Comparison of ENCODE assay signal across 11 cellular contexts in genomic region chr19:7930030-7930429, GRCh38. TPM values are rescaled to one million over a fixed set of nuclear protein-coding genes. Genes with fewer than 3 reads are reported as not detected.
DNase-seq lines count a peak whose midpoint lies in the region; FAIRE-seq and TF ChIP-seq lines count a peak whose summit lies in the region.
"Not testable (repeated sequence)": the region's sequence is repeated elsewhere in the genome, so short reads cannot be mapped to it uniquely, and the experiment has no call there.
"Had no signal": no experiment of that assay in that cellular context is flagged by ENCODE, and none has a peak within 500 bp of the region (broad histone marks: within the 10 kb centered on the region; RNA-seq: fewer than 3 reads in every experiment).

No MANE protein-coding gene starts in this region.

- FAIRE-seq in RCC 7860 (lab: Jason Lieb, UNC); kidney (lab: Jason Lieb, UNC): not testable (repeated sequence)

- WGBS in GM23248 (ENCODE audit: low coverage in 1 of 2, low lambda C conversion rate in 2 of 2, missing lambda C conversion rate in 2 of 2), 2 experiments = 88 to 90% methylated on average over 8 to 11 of the region's 11 CpGs
- WGBS in prostate gland = 78% methylated on average over 11 of the region's 11 CpGs

- not testable (repeated sequence) for H3K79me2 ChIP-seq in ACC112 (ENCODE audit: control insufficient read depth, insufficient read depth, low read length, unreplicated experiment); GM23248 (ENCODE audit: insufficient read depth)

- not testable (repeated sequence) for TF ChIP-seq POLR2A in prostate gland (IDR thresholded peaks at IDR 0.05)

- H2AFZ ChIP-seq in ACC112 (ENCODE audit: low read length, unreplicated experiment); GM23248: not testable (repeated sequence)

- H3K9me3 ChIP-seq in GM23248 (ENCODE audit: low read depth); kidney (ENCODE audit: control insufficient read depth in 1 of 2, low read length in 2 of 2); prostate gland; tibial artery: not testable (repeated sequence)

- H3K9ac ChIP-seq in GM23248 = peak overlapping the region; percentile 87
- H3K9ac ChIP-seq in kidney (ENCODE audit: low read length in 2 of 2) = not testable (repeated sequence)

- H3K4me2 ChIP-seq in GM23248 (ENCODE audit: unreplicated experiment) = not testable (repeated sequence)

- not testable (repeated sequence) for TF ChIP-seq CTCF in dorsolateral prefrontal cortex (IDR thresholded peaks at IDR 0.05 in 54 of 56, conservative IDR thresholded peaks at IDR 0.05 in 2 of 56; ENCODE audit: low read depth in 1 of 56, partially characterized antibody in 56 of 56); kidney (IDR thresholded peaks at IDR 0.05; ENCODE audit: borderline replicate concordance, extremely low read depth, insufficient read depth); prostate gland (IDR thresholded peaks at IDR 0.05); tibial artery (IDR thresholded peaks at IDR 0.05)

- intact Hi-C loops in dorsolateral prefrontal cortex (cut with DNase I); kidney (cut with DNase I); prostate gland (cut with DNase I); tibial artery (cut with DNase I; ENCODE audit: low total_unique reads): not testable (repeated sequence)

- H3K9me2 ChIP-seq in GM23248 (ENCODE audit: insufficient read depth) = not testable (repeated sequence)

- H3K27me3 ChIP-seq in ACC112 (ENCODE audit: insufficient read depth, low read length); GM23248 (replicated peaks; ENCODE audit: insufficient read depth); dorsolateral prefrontal cortex; prostate gland (replicated peaks; ENCODE audit: insufficient read depth); tibial artery: not testable (repeated sequence)

- H3F3A ChIP-seq in GM23248 (ENCODE audit: insufficient read depth) = peaks cover 27% of the 10 kb centered on the region

- not testable (repeated sequence) for H3K4me3 ChIP-seq in ACC112 (ENCODE audit: low read depth, low read length); GM23248; dorsolateral prefrontal cortex; kidney (ENCODE audit: low read length in 2 of 2); prostate gland
- H3K4me3 ChIP-seq in tibial artery = peak overlapping the region in 1 of 2 donors; percentile 31

- in situ Hi-C loops in GM23248 (cut with MboI) = not testable (repeated sequence)

- H3K36me3 ChIP-seq in ACC112 (ENCODE audit: insufficient read depth, low read length) = not testable (repeated sequence)
- H3K36me3 ChIP-seq in GM23248 (ENCODE audit: low read depth) (peaks cover 22% of the 10 kb centered on the region; the same call in 1 of the 2 replicates), kidney (ENCODE audit: control insufficient read depth in 1 of 2, insufficient read depth in 2 of 2, low read length in 2 of 2) (peaks cover 24 to 31% of the 10 kb centered on the region in 2 donors), prostate gland (peaks cover 12 to 35% of the 10 kb centered on the region in 2 donors), tibial artery (peaks cover 20 to 45% (median 43%) of the 10 kb centered on the region in 3 donors)

- not testable (repeated sequence) for DNase-seq in GM23248; dorsolateral prefrontal cortex; prostate gland (ENCODE audit: low spot score); tibial artery
- DNase-seq in RCC 7860 (ENCODE audit: low spot score) (peak; percentile 34), kidney (peak; percentile 58)
- DNase-seq in activated effector memory CD4-positive, alpha-beta T cell treated with anti-CD3 and anti-CD28 coated beads, Interleukin-2, amount 50 U/mL, for 16 hours = peak; percentile 65

- H3K27ac ChIP-seq in ACC112 (ENCODE audit: low read depth, low read length) (peak overlapping the region; percentile 91; the same call in 1 of the 2 replicates), GM23248 (peak overlapping the region; percentile 99), dorsolateral prefrontal cortex (peak overlapping the region in 48 of 59 donors; percentile 9 to 93 (median 81)), prostate gland (peak overlapping the region; percentile 90 to 92), tibial artery (peak overlapping the region; percentile 91 to 96)
- H3K27ac ChIP-seq in kidney (ENCODE audit: low read depth in 2 of 2, low read length in 2 of 2) = not testable (repeated sequence)

- H3K4me1 ChIP-seq in ACC112 (ENCODE audit: control insufficient read depth, insufficient read depth, low read length, unreplicated experiment) = peaks cover 18% of the 10 kb centered on the region
- peaks cover 26% of the 10 kb centered on the region for H3K4me1 ChIP-seq in GM23248 (ENCODE audit: insufficient read depth)
- H3K4me1 ChIP-seq in kidney (ENCODE audit: control insufficient read depth in 1 of 2, insufficient read depth in 1 of 2, low read depth in 1 of 2, low read length in 2 of 2) = peaks cover 5 to 20% of the 10 kb centered on the region in 2 donors
- H3K4me1 ChIP-seq in prostate gland (replicated peaks) = peaks cover 17% of the 10 kb centered on the region
- peaks cover 0 to 97% (median 82%) of the 10 kb centered on the region in 4 donors for H3K4me1 ChIP-seq in tibial artery

- not testable (repeated sequence) for H4K20me1 ChIP-seq in GM23248 (ENCODE audit: insufficient read depth)

RNA-seq across cellular contexts. Expression of gene CTXN1, which starts 4.1 kb away (rescaled TPM):
- total RNA-seq in GM23248 (2014; rRNA removed; shearing (Covaris generic)) = 3.5 and 9.0 TPM in 2 replicates
- polyA plus RNA-seq in GM23248 (2016; fragmentation: Nextera tagmentation; extraction: Ambion mirVana) = 3.3 and 3.4 TPM in 2 replicates
- 100 to 1,000 TPM in 78 of 120 experiments, 10 to 100 TPM in 42; 38.0 to 212 (median 112) TPM for total RNA-seq in dorsolateral prefrontal cortex
- total RNA-seq in kidney = 25.9 TPM
- polyA plus RNA-seq in kidney (ENCODE audit: insufficient read depth, low read depth, low replicate concordance) = 8.9 TPM
- 10 to 100 TPM in 1 of 2 donors, 1 to 10 TPM in 1; 5.0 to 37.1 TPM for total RNA-seq in prostate gland
- total RNA-seq: activated CD4-positive, alpha-beta T cell treated with anti-CD3 and anti-CD28 coated beads, Interleukin-2, amount 10 ng/mL, durations not matched to agents 7 days and 5 days had no signal

RNA-seq across cellular contexts. Expression of gene SNAPC2, which starts 9.9 kb away (rescaled TPM):
- total RNA-seq in GM23248 (2014; rRNA removed; shearing (Covaris generic)) = 20.5 and 33.7 TPM in 2 replicates
- polyA plus RNA-seq in GM23248 (2016; fragmentation: Nextera tagmentation; extraction: Ambion mirVana) (47.2 and 49.4 TPM in 2 replicates), kidney (ENCODE audit: insufficient read depth, low read depth, low replicate concordance) (24.3 TPM)
- total RNA-seq in dorsolateral prefrontal cortex (10 to 100 TPM; 11.3 to 27.9 (median 16.9) TPM), kidney (18.4 TPM), prostate gland (10 to 100 TPM; 37.4 to 95.0 TPM)

RNA-seq across cellular contexts. Expression of gene TIMM44, which starts 13.4 kb away (rescaled TPM):
- 53.1 and 66.8 TPM in 2 replicates for total RNA-seq in GM23248 (2014; rRNA removed; shearing (Covaris generic))
- polyA plus RNA-seq in GM23248 (2016; fragmentation: Nextera tagmentation; extraction: Ambion mirVana) = 25.8 and 28.6 TPM in 2 replicates
- total RNA-seq in dorsolateral prefrontal cortex = 100 to 1,000 TPM in 1 of 120 experiments, 10 to 100 TPM in 119; 34.5 to 109 (median 53.7) TPM
- 57.8 TPM for total RNA-seq in kidney
- polyA plus RNA-seq in kidney (ENCODE audit: insufficient read depth, low read depth, low replicate concordance) = 46.7 TPM
- total RNA-seq in prostate gland = 10 to 100 TPM; 47.3 to 83.4 TPM

RNA-seq across cellular contexts. Expression of gene TGFBR3L, which starts 15.4 kb away (rescaled TPM):
- total RNA-seq in GM23248 (2014; rRNA removed; shearing (Covaris generic)) = 9.0 TPM in 1 of 2 replicates, not detected in the other
- polyA plus RNA-seq in GM23248 (2016; fragmentation: Nextera tagmentation; extraction: Ambion mirVana) (24.3 and 30.6 TPM in 2 replicates), kidney (ENCODE audit: insufficient read depth, low read depth, low replicate concordance) (1.5 TPM)
- total RNA-seq in dorsolateral prefrontal cortex (10 to 100 TPM in 119 of 120 experiments, 1 to 10 TPM in 1; 9.8 to 66.3 (median 34.6) TPM), kidney (0.44 TPM), prostate gland (1 to 10 TPM in 1 of 2 donors, not detected in 1; 3.2 TPM)
- total RNA-seq: omental fat pad, subcutaneous adipose tissue had no signal

RNA-seq across cellular contexts. Expression of gene MAP2K7, which starts 26.4 kb away (rescaled TPM):
- total RNA-seq in GM23248 (2014; rRNA removed; shearing (Covaris generic)) = 9.7 and 14.8 TPM in 2 replicates
- polyA plus RNA-seq in GM23248 (2016; fragmentation: Nextera tagmentation; extraction: Ambion mirVana) = 4.6 and 4.8 TPM in 2 replicates
- 10 to 100 TPM; 28.0 to 51.9 (median 39.4) TPM for total RNA-seq in dorsolateral prefrontal cortex
- total RNA-seq in kidney = 37.0 TPM
- polyA plus RNA-seq in kidney (ENCODE audit: insufficient read depth, low read depth, low replicate concordance) = 16.7 TPM
- total RNA-seq in prostate gland = 10 to 100 TPM; 21.6 to 45.2 TPM
